2 cellular contexts compared by ENCODE assay signal in genomic region chr10:118042336-118042735, GRCh38.
TF ChIP-seq lines count a peak whose summit lies in the region.

No MANE protein-coding gene starts in this region.

TF ChIP-seq in HEK293, 187 proteins besides CTCF, POLR2A, EP300 and RAD21 (continued from another document):
- TF ChIP-seq, protein P1, sequence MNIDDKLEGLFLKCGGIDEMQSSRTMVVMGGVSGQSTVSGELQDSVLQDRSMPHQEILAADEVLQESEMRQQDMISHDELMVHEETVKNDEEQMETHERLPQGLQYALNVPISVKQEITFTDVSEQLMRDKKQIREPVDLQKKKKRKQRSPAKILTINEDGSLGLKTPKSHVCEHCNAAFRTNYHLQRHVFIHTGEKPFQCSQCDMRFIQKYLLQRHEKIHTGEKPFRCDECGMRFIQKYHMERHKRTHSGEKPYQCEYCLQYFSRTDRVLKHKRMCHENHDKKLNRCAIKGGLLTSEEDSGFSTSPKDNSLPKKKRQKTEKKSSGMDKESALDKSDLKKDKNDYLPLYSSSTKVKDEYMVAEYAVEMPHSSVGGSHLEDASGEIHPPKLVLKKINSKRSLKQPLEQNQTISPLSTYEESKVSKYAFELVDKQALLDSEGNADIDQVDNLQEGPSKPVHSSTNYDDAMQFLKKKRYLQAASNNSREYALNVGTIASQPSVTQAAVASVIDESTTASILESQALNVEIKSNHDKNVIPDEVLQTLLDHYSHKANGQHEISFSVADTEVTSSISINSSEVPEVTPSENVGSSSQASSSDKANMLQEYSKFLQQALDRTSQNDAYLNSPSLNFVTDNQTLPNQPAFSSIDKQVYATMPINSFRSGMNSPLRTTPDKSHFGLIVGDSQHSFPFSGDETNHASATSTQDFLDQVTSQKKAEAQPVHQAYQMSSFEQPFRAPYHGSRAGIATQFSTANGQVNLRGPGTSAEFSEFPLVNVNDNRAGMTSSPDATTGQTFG (tag by site-specific recombination; IDR thresholded peaks at IDR 0.05; ENCODE audit: borderline replicate concordance), result no peak
- TF ChIP-seq SETDB1 (IDR thresholded peaks at IDR 0.05; ENCODE audit: insufficient read length, low read length) (no peak), KLF7 (tag by site-specific recombination; IDR thresholded peaks at IDR 0.05; ENCODE audit: borderline replicate concordance) (no peak), ZNF175 (tag by site-specific recombination; IDR thresholded peaks at IDR 0.05) (no peak), OVOL3 (tag by site-specific recombination; IDR thresholded peaks at IDR 0.05) (no peak), ZNF571 (tag by site-specific recombination; IDR thresholded peaks at IDR 0.05) (no peak), HOXD13 (CRISPR knock-in tag; IDR thresholded peaks at IDR 0.05; ENCODE audit: borderline replicate concordance) (no peak)
- TF ChIP-seq, protein P2, sequence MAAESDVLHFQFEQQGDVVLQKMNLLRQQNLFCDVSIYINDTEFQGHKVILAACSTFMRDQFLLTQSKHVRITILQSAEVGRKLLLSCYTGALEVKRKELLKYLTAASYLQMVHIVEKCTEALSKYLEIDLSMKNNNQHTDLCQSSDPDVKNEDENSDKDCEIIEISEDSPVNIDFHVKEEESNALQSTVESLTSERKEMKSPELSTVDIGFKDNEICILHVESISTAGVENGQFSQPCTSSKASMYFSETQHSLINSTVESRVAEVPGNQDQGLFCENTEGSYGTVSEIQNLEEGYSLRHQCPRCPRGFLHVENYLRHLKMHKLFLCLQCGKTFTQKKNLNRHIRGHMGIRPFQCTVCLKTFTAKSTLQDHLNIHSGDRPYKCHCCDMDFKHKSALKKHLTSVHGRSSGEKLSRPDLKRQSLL (tag by site-specific recombination; IDR thresholded peaks at IDR 0.05), result no peak
- TF ChIP-seq, protein P3, sequence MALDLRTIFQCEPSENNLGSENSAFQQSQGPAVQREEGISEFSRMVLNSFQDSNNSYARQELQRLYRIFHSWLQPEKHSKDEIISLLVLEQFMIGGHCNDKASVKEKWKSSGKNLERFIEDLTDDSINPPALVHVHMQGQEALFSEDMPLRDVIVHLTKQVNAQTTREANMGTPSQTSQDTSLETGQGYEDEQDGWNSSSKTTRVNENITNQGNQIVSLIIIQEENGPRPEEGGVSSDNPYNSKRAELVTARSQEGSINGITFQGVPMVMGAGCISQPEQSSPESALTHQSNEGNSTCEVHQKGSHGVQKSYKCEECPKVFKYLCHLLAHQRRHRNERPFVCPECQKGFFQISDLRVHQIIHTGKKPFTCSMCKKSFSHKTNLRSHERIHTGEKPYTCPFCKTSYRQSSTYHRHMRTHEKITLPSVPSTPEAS (tag by site-specific recombination; IDR thresholded peaks at IDR 0.05), result no peak

TF ChIP-seq in SK-N-SH, 30 proteins besides CTCF, POLR2A, EP300 and RAD21 (continued from another document):
- TF ChIP-seq, protein P4, sequence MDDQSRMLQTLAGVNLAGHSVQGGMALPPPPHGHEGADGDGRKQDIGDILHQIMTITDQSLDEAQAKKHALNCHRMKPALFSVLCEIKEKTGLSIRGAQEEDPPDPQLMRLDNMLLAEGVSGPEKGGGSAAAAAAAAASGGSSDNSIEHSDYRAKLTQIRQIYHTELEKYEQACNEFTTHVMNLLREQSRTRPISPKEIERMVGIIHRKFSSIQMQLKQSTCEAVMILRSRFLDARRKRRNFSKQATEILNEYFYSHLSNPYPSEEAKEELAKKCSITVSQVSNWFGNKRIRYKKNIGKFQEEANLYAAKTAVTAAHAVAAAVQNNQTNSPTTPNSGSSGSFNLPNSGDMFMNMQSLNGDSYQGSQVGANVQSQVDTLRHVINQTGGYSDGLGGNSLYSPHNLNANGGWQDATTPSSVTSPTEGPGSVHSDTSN (IDR thresholded peaks at IDR 0.05), result no peak
- no peak for TF ChIP-seq REST (IDR thresholded peaks at IDR 0.05; ENCODE audit: low read depth, low read length)
- TF ChIP-seq SMC3 (IDR thresholded peaks at IDR 0.05; ENCODE audit: low read depth, low read length), result no peak
- TF ChIP-seq FOXJ3 (CRISPR knock-in tag; IDR thresholded peaks at IDR 0.05), result no peak
- TF ChIP-seq RFX5 (IDR thresholded peaks at IDR 0.05; ENCODE audit: low read length), result no peak
- TF ChIP-seq TEAD4 (IDR thresholded peaks at IDR 0.05; ENCODE audit: borderline replicate concordance, insufficient read depth), result no peak
- TF ChIP-seq GATA2 (CRISPR knock-in tag; IDR thresholded peaks at IDR 0.05), result no peak
- no peak for TF ChIP-seq USF2 (IDR thresholded peaks at IDR 0.05; ENCODE audit: borderline replicate concordance, low read depth, low read length)
- no peak for TF ChIP-seq CHD2 (IDR thresholded peaks at IDR 0.05; ENCODE audit: low read length, partially characterized antibody)
- no peak for TF ChIP-seq YY1 (IDR thresholded peaks at IDR 0.05; ENCODE audit: low read depth)
- TF ChIP-seq RCOR1 (IDR thresholded peaks at IDR 0.05; ENCODE audit: low read length), result no peak
- TF ChIP-seq RXRA (IDR thresholded peaks at IDR 0.05; ENCODE audit: borderline replicate concordance, low read depth), result no peak
- TF ChIP-seq MXI1 (IDR thresholded peaks at IDR 0.05; ENCODE audit: low read depth, low read length), result no peak
- no peak for TF ChIP-seq FOSL2 (IDR thresholded peaks at IDR 0.05; ENCODE audit: borderline replicate concordance, low read depth)
- no peak for TF ChIP-seq IRF3 (IDR thresholded peaks at IDR 0.05; ENCODE audit: low read depth, low read length)
